ENCODE assay signal across 28 cellular contexts in the genomic region with DNA sequence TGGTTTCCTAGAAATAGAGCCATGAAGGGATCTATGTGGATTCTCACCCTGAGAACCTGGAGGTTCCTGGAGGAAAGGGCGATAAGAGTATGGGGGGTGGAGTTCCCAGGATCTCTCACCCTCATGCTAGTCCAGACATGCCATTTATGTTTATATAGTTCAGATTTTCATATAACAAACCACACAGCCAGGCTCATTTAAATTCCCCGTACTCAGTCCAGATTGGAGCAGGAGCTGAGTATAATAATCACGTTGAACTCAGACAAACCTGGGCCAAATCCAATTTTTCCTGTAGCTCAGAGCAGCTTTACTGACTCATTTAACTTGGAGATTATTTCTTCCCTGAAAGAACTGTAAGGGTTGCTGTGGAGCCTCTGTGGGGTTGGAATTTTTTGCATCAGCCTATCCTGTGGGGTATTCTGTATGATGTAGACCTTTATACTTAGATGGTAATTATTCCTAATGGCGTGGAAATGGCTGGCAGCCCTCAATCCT.
"Had no signal": no experiment of that assay in that cellular context is flagged by ENCODE, and none has a peak within 500 bp of the region (broad histone marks: within the 10 kb centered on the region; RNA-seq: fewer than 3 reads in every experiment).

No MANE protein-coding gene starts in this region.

- H3K9me3 ChIP-seq: SJCRH30 had no signal

- DNase-seq: activated CD4-positive, alpha-beta memory T cell treated with anti-CD3 and anti-CD28 coated beads, Interleukin-2, amount 10 ng/mL, durations not matched to agents 7 days and 5 days; activated CD4-positive, alpha-beta T cell treated with anti-CD3 and anti-CD28 coated beads for 1 hour; activated CD4-positive, alpha-beta T cell treated with anti-CD3 and anti-CD28 coated beads for 48 hours; activated CD4-positive, CD25-positive, alpha-beta regulatory T cell; activated CD8-positive, alpha-beta memory T cell treated with anti-CD3 and anti-CD28 coated beads for 24 hours; activated CD8-positive, alpha-beta memory T cell treated with anti-CD3 and anti-CD28 coated beads, Interleukin-2, amount 10 ng/mL, durations not matched to agents 7 days and 5 days; activated CD8-positive, alpha-beta memory T cell treated with anti-CD3 and anti-CD28 coated beads, Interleukin-2, amount 50 U/mL, for 48 hours; activated effector memory CD4-positive, alpha-beta T cell treated with Interleukin-2 at 50 U/mL for 16 hours; activated naive CD4-positive, alpha-beta T cell treated with anti-CD3 and anti-CD28 coated beads, Interleukin-2, amount 50 U/mL, for 16 hours; activated naive CD8-positive, alpha-beta T cell treated with anti-CD3 and anti-CD28 coated beads for 36 hours; activated T-cell treated with anti-CD3 and anti-CD28 coated beads, Interleukin-2, amount 50 U/mL, for 48 hours; amniotic stem cell; aorta; Kasumi-1; KG1; NCI-H1436 treated with DMSO at 0.1 percent for 48 hours; NCI-H1694 treated with DMSO at 0.1 percent for 48 hours; NCI-H2029; NCI-H345; NCI-H524 treated with DMSO at 0.1 percent for 48 hours; NK-92 treated with Interleukin-12 subunit alpha and Interleukin-12 subunit beta, amount 100 ng/mL, for 24 hours; PC-9; SHP77; SJCRH30; T1000; WERI-Rb-1 had no signal

- H3K27ac Mint-ChIP-seq: activated CD4-positive, alpha-beta memory T cell treated with anti-CD3 and anti-CD28 coated beads, Interleukin-2, amount 10 ng/mL, durations not matched to agents 7 days and 5 days; activated CD8-positive, alpha-beta memory T cell treated with anti-CD3 and anti-CD28 coated beads, Interleukin-2, amount 10 ng/mL, durations not matched to agents 7 days and 5 days; activated naive CD8-positive, alpha-beta T cell treated with anti-CD3 and anti-CD28 coated beads for 36 hours had no signal

- H3K36me3 Mint-ChIP-seq: activated CD8-positive, alpha-beta memory T cell treated with anti-CD3 and anti-CD28 coated beads, Interleukin-2, amount 10 ng/mL, durations not matched to agents 7 days and 5 days; activated naive CD8-positive, alpha-beta T cell treated with anti-CD3 and anti-CD28 coated beads for 36 hours had no signal

- H3K4me1 ChIP-seq: SJCRH30 had no signal

- H3K9me3 Mint-ChIP-seq: activated CD4-positive, alpha-beta memory T cell treated with anti-CD3 and anti-CD28 coated beads, Interleukin-2, amount 10 ng/mL, durations not matched to agents 7 days and 5 days; activated naive CD8-positive, alpha-beta T cell treated with anti-CD3 and anti-CD28 coated beads for 36 hours had no signal

- H3K27me3 ChIP-seq: SJCRH30 had no signal

- H3K4me3 ChIP-seq: PC-9, SJCRH30, SK-N-MC had no signal

- H3K27ac ChIP-seq: PC-9, RWPE1, SJCRH30, SK-N-MC, WERI-Rb-1 had no signal

- H3K27me3 Mint-ChIP-seq: activated naive CD8-positive, alpha-beta T cell treated with anti-CD3 and anti-CD28 coated beads for 36 hours had no signal

- H2AFZ ChIP-seq: PC-9 had no signal

- H3K36me3 ChIP-seq: SJCRH30, WERI-Rb-1 had no signal

- H3K4me3 Mint-ChIP-seq: activated CD4-positive, alpha-beta memory T cell treated with anti-CD3 and anti-CD28 coated beads, Interleukin-2, amount 10 ng/mL, durations not matched to agents 7 days and 5 days; activated CD8-positive, alpha-beta memory T cell treated with anti-CD3 and anti-CD28 coated beads, Interleukin-2, amount 10 ng/mL, durations not matched to agents 7 days and 5 days; activated naive CD8-positive, alpha-beta T cell treated with anti-CD3 and anti-CD28 coated beads for 36 hours had no signal

- H3K4me2 ChIP-seq: PC-9 had no signal
